In the genomic region with DNA sequence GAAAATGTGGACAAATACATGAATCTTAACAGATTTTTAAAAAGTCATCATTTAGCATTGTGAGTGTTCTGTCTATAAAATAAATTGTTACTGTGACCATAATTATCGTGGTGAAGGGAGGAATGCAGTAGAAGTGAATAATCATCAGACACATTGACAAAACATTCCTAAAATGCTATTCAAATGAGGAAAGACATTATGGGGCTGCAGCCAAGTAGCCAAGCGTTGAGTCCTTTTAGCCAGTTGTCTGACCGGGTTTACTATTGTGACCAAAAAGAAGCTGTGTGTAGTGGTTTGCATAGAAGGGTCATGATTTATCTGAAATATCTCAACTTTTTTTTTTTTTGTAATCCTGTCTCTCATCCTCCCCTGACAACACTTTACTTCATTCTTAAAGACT, we compare ENCODE assay signal across 10 cellular contexts. TPM values are rescaled to one million over a fixed set of nuclear protein-coding genes. Genes with fewer than 3 reads are reported as not detected.
DNase-seq lines count a peak whose midpoint lies in the region; ATAC-seq, FAIRE-seq and TF ChIP-seq lines count a peak whose summit lies in the region.
"Had no signal": no experiment of that assay in that cellular context is flagged by ENCODE, and none has a peak within 500 bp of the region (broad histone marks: within the 10 kb centered on the region; RNA-seq: fewer than 3 reads in every experiment).

No MANE protein-coding gene starts in this region.

- in situ Hi-C loops in GM13976 (cut with MboI; ENCODE audit: low sequenced_read_pairs, unreplicated experiment): no loop called here

- H4K20me1 ChIP-seq in astrocyte (ENCODE audit: insufficient read depth, low read length): peaks cover 35% of the 10 kb centered on the region
- H4K20me1 ChIP-seq in hepatocyte (ENCODE audit: insufficient read depth, poor library complexity, severe bottlenecking): peaks cover 4% of the 10 kb centered on the region

- H3K4me1 Mint-ChIP-seq in astrocyte (ENCODE audit: low read depth, unreplicated experiment): peaks cover 30% of the 10 kb centered on the region

- H3K27ac ChIP-seq in astrocyte (ENCODE audit: low read depth, low read length) (peak overlapping the region; percentile 91), hepatocyte (no peak overlapping the region)

- no peak for TF ChIP-seq POLR2A in H54 (IDR thresholded peaks at IDR 0.05; ENCODE audit: low read depth, low read length)

- H3K4me3 Mint-ChIP-seq in astrocyte (ENCODE audit: unreplicated experiment): peak overlapping the region; percentile 66

- peak; percentile 94 for FAIRE-seq in H54 (lab: Jason Lieb, UNC)
- FAIRE-seq in astrocyte (lab: Jason Lieb, UNC): peak; percentile 94

- H3K27me3 ChIP-seq in astrocyte (ENCODE audit: insufficient read depth, low read length) (no peaks in the 10 kb centered on the region), hepatocyte (no peaks in the 10 kb centered on the region)

- H3K4me1 ChIP-seq in astrocyte (ENCODE audit: insufficient read depth, low read length) (peaks cover 18% of the 10 kb centered on the region), hepatocyte (ENCODE audit: insufficient read depth) (peaks cover 8% of the 10 kb centered on the region)

- WGBS in hepatocyte (ENCODE audit: low lambda C conversion rate, missing lambda C conversion rate): 30% methylated on average over 3 of the region's 3 CpGs

- peak overlapping the region; percentile 81 for H3K4me2 ChIP-seq in astrocyte (ENCODE audit: low read length)
- peak overlapping the region; percentile 7 for H3K4me2 ChIP-seq in hepatocyte

- no peaks in the 10 kb centered on the region for H3K27me3 Mint-ChIP-seq in astrocyte (ENCODE audit: low read depth, unreplicated experiment)

- H3K36me3 ChIP-seq in astrocyte (ENCODE audit: insufficient read depth, low read length) (no peaks in the 10 kb centered on the region), hepatocyte (replicated peaks; ENCODE audit: insufficient read depth, low read depth) (no peaks in the 10 kb centered on the region)

- H3K27ac Mint-ChIP-seq in astrocyte (ENCODE audit: unreplicated experiment): peak overlapping the region; percentile 96

- ATAC-seq in GM18520 (IDR thresholded peaks at IDR 0.05; ENCODE audit: unreplicated experiment) (no peak), GM21528 (IDR thresholded peaks at IDR 0.05; ENCODE audit: low FRiP score, unreplicated experiment) (no peak)

- peaks cover 4% of the 10 kb centered on the region for H3K36me3 Mint-ChIP-seq in astrocyte (ENCODE audit: low read depth, unreplicated experiment)

- no peaks in the 10 kb centered on the region for H3K9me2 ChIP-seq in hepatocyte (replicated peaks; ENCODE audit: insufficient read depth)

- DNase-seq in H54 (ENCODE audit: insufficient read length, low spot score): peak; percentile 32
- DNase-seq in astrocyte (ENCODE audit: low read depth): peak; percentile 98
- DNase-seq in hepatocyte (ENCODE audit: low spot score): no peak
- peak; percentile 59 for DNase-seq in skeletal muscle cell (ENCODE audit: low read depth)
- DNase-seq in NCI-H1105 treated with DMSO at 0.1 percent for 48 hours (lab: John Stamatoyannopoulos, UW): no peak
- no peak for DNase-seq in GM13976 (ENCODE audit: low spot score)
- DNase-seq: amygdala, NCI-H1417 treated with DMSO at 0.1 percent for 48 hours had no signal

- peak overlapping the region; percentile 79 for H3K9ac ChIP-seq in astrocyte (ENCODE audit: low read length)

- H3K9me3 ChIP-seq in astrocyte (ENCODE audit: insufficient read depth, low read depth, low read length): no peaks in the 10 kb centered on the region
- no peaks in the 10 kb centered on the region for H3K9me3 ChIP-seq in hepatocyte (ENCODE audit: low read depth)

- H3K79me2 ChIP-seq in astrocyte (ENCODE audit: insufficient read depth, low read length) (peaks cover 88% of the 10 kb centered on the region), hepatocyte (peaks cover 92% of the 10 kb centered on the region)

- H3K4me3 ChIP-seq in astrocyte (ENCODE audit: insufficient read depth, low read depth, low read length): peak overlapping the region; percentile 38
- no peak overlapping the region for H3K4me3 ChIP-seq in hepatocyte
- H3K4me3 ChIP-seq in skeletal muscle cell (ENCODE audit: low read depth, low read length): no peak overlapping the region

- TF ChIP-seq CTCF in astrocyte (IDR thresholded peaks at IDR 0.05; ENCODE audit: insufficient read depth, low read depth, low read length) (no peak), hepatocyte (IDR thresholded peaks at IDR 0.05; ENCODE audit: poor library complexity) (no peak), GM13976 (IDR thresholded peaks at IDR 0.05; ENCODE audit: borderline replicate concordance, control extremely low read depth, extremely low read depth, insufficient read depth, missing control alignments) (no peak)

- no peak overlapping the region for H2AFZ ChIP-seq in astrocyte (ENCODE audit: low read depth, low read length)
- H2AFZ ChIP-seq in hepatocyte: no peak overlapping the region

- H3K9me3 Mint-ChIP-seq in astrocyte (ENCODE audit: unreplicated experiment): no peaks in the 10 kb centered on the region

RNA-seq across cellular contexts. Expression of gene WWC2, which starts 19.5 kb away (rescaled TPM):
- total RNA-seq in astrocyte (51.6 and 62.6 TPM in 2 replicates), hepatocyte (24.7 and 28.6 TPM in 2 replicates)
- 16.1 and 19.3 TPM in 2 replicates for polyA plus RNA-seq in hepatocyte

Comparison
In these comparisons a context has a peak if more than half of its experiments do, and no peak if none do; other contexts are left out.
1. DNase-seq: peak in H54 (single experiment), astrocyte (single experiment) and skeletal muscle cell (single experiment); none in hepatocyte (single experiment), NCI-H1105 treated with DMSO at 0.1 percent for 48 hours (single experiment) and GM13976 (single experiment).